ENCODE assay signal across 8 cellular contexts in genomic region chr16:57447142-57447962, GRCh38. TPM values are rescaled to one million over a fixed set of nuclear protein-coding genes. Genes with fewer than 3 reads are reported as not detected.
DNase-seq lines count a peak whose midpoint lies in the region; TF ChIP-seq lines count a peak whose summit lies in the region.

Gene CIAPIN1 (minus strand): TSS chr16:57447385. CDS start chr16:57440928, 6,457 bp downstream.
Gene COQ9 (plus strand): TSS chr16:57447479. CDS start chr16:57447506, 27 bp downstream.

- DNase-seq in GM04504 (ENCODE audit: low read depth) (peak; percentile 87), HFFc6 (peak; percentile 85), NB4 (ENCODE audit: low read depth) (peak; percentile 95), SK-N-MC (ENCODE audit: low read depth, low spot score) (no peak), germinal center (ENCODE audit: low spot score) (peak; percentile 90), nucleus accumbens (lab: John Stamatoyannopoulos, UW) (peak in 55 of 56 donors; percentile 34 to 93 (median 81)), superior temporal gyrus (ENCODE audit: extremely low spot score) (peak; percentile 88)
- DNase-seq in activated naive CD4-positive, alpha-beta T cell treated with anti-CD3 and anti-CD28 coated beads, Interleukin-2, amount 10 ng/mL, durations not matched to agents 7 days and 5 days: peak; percentile 97

- no peaks in the 10 kb centered on the region; the same call in 1 of the 2 replicates for H3K36me3 ChIP-seq in SK-N-MC (ENCODE audit: insufficient read depth, low read length)

- peak within 1 kb of the TSS; percentile 50; the same call in 1 of the 2 replicates for H3K27ac ChIP-seq in SK-N-MC

- CTCF ChIA-PET in activated naive CD4-positive, alpha-beta T cell treated with anti-CD3 and anti-CD28 coated beads, Interleukin-2, amount 10 ng/mL, durations not matched to agents 7 days and 5 days (lab: Charles Lee): interaction anchor here (1.1 to 3.0 kb wide), 4 partner anchors 13 to 73 kb away, joined by 6 to 25 read pairs (median 10); partner anchors contain the start of gene POLR2C

- H3K4me3 ChIP-seq in NB4 (ENCODE audit: low read depth, low read length): peak within 1 kb of the TSS; percentile 88
- H3K4me3 ChIP-seq in SK-N-MC: peak within 1 kb of the TSS; percentile 85

- H3K9me3 ChIP-seq in SK-N-MC (ENCODE audit: low read depth, low read length): no peaks in the 10 kb centered on the region

- H3K27me3 Mint-ChIP-seq in HFFc6 (ENCODE audit: insufficient read depth): no peaks in the 10 kb centered on the region; the same call in 1 of the 2 replicates
- no peaks in the 10 kb centered on the region for H3K27me3 Mint-ChIP-seq in activated naive CD4-positive, alpha-beta T cell treated with anti-CD3 and anti-CD28 coated beads, Interleukin-2, amount 10 ng/mL, durations not matched to agents 7 days and 5 days

- peak within 1 kb of the TSS; percentile 94 for H3K9ac ChIP-seq in SK-N-MC (ENCODE audit: insufficient read length)

- TF ChIP-seq CTCF in HFFc6 (IDR thresholded peaks at IDR 0.05) (no peak), NB4 (IDR thresholded peaks at IDR 0.05; ENCODE audit: low read depth, low read length) (no peak)

- 0 out of 2 replicates have a peak, but pooled peaks cover 9% of the 10 kb centered on the region for H3K36me3 Mint-ChIP-seq in HFFc6 (ENCODE audit: low read depth)
- peaks cover 12% of the 10 kb centered on the region for H3K36me3 Mint-ChIP-seq in activated naive CD4-positive, alpha-beta T cell treated with anti-CD3 and anti-CD28 coated beads, Interleukin-2, amount 10 ng/mL, durations not matched to agents 7 days and 5 days

- peaks cover 31% of the 10 kb centered on the region for H3K4me1 Mint-ChIP-seq in HFFc6 (ENCODE audit: low read depth)
- H3K4me1 Mint-ChIP-seq in activated naive CD4-positive, alpha-beta T cell treated with anti-CD3 and anti-CD28 coated beads, Interleukin-2, amount 10 ng/mL, durations not matched to agents 7 days and 5 days: peaks cover 38% of the 10 kb centered on the region

- H3K4me3 Mint-ChIP-seq in HFFc6: peak within 1 kb of the TSS; percentile 98
- H3K4me3 Mint-ChIP-seq in activated naive CD4-positive, alpha-beta T cell treated with anti-CD3 and anti-CD28 coated beads, Interleukin-2, amount 10 ng/mL, durations not matched to agents 7 days and 5 days: peak within 1 kb of the TSS; percentile 94

- peak; percentile 85 for TF ChIP-seq POLR2A in NB4 (IDR thresholded peaks at IDR 0.05; ENCODE audit: extremely low read depth, insufficient read length)

- H3K27ac Mint-ChIP-seq in HFFc6: peak within 1 kb of the TSS; percentile 90
- peak within 1 kb of the TSS; percentile 89 for H3K27ac Mint-ChIP-seq in activated naive CD4-positive, alpha-beta T cell treated with anti-CD3 and anti-CD28 coated beads, Interleukin-2, amount 10 ng/mL, durations not matched to agents 7 days and 5 days

- no peaks in the 10 kb centered on the region for H3K9me3 Mint-ChIP-seq in HFFc6
- no peaks in the 10 kb centered on the region for H3K9me3 Mint-ChIP-seq in activated naive CD4-positive, alpha-beta T cell treated with anti-CD3 and anti-CD28 coated beads, Interleukin-2, amount 10 ng/mL, durations not matched to agents 7 days and 5 days

RNA-seq across cellular contexts. Expression of gene CIAPIN1, which starts in this region (rescaled TPM):
- total RNA-seq in HFFc6 (2021; fragmentation: NEBNext Ultra II Directional; extraction: Animal tissue kit (Norgen Biotek cat#: 25700)): 10 to 100 TPM; 37.5 to 49.0 (median 46.8) TPM

RNA-seq across cellular contexts. Expression of gene COQ9, which starts in this region (rescaled TPM):
- total RNA-seq in HFFc6 (2021; fragmentation: NEBNext Ultra II Directional; extraction: Animal tissue kit (Norgen Biotek cat#: 25700)): 10 to 100 TPM; 28.0 to 34.2 (median 30.7) TPM
